ENCODE assay signal across 8 cellular contexts in genomic region chr17:32445075-32445427, GRCh38. TPM values are rescaled to one million over a fixed set of nuclear protein-coding genes. Genes with fewer than 3 reads are reported as not detected.
DNase-seq lines count a peak whose midpoint lies in the region; ATAC-seq, FAIRE-seq and TF ChIP-seq lines count a peak whose summit lies in the region.

No MANE protein-coding gene starts in this region.

- H3K27me3 ChIP-seq in MG63: peaks cover 3% of the 10 kb centered on the region; the same call in 1 of the 2 replicates
- H3K27me3 ChIP-seq in pancreas: no peaks in the 10 kb centered on the region

- peak overlapping the region; percentile 78 for H3K27ac Mint-ChIP-seq in activated T-helper 2 cell treated with anti-CD3 and anti-CD28 coated beads, Interferon-gamma antibody, Interleukin-2, Interleukin-4, amounts not matched to agents 10 μg/mL and 5 μg/mL and 100 μg/mL, durations not matched to agents 14 hours and 24 hours and 36 hours
- H3K27ac Mint-ChIP-seq in glutamatergic neuron (ENCODE audit: unreplicated experiment): peak overlapping the region; percentile 69

- intact Hi-C loops in activated T-helper 2 cell treated with anti-CD3 and anti-CD28 coated beads, Interferon-gamma antibody, Interleukin-2, Interleukin-4, amounts not matched to agents 10 μg/mL and 5 μg/mL and 100 μg/mL, durations not matched to agents 14 hours and 24 hours and 36 hours (cut with micrococcal nuclease): loop anchor here (2.0 to 10.0 kb wide), 2 partner anchors 42 to 190 kb away; partner anchors contain the start of gene CDK5R1
- intact Hi-C loops in pancreas (cut with DNase I): loop anchor here in 1 of 3 donors (5.0 kb wide), 1 partner anchor 83 kb away; no protein-coding TSS in a partner anchor

- peak overlapping the region; percentile 91 for H3K4me3 Mint-ChIP-seq in activated T-helper 2 cell treated with anti-CD3 and anti-CD28 coated beads, Interferon-gamma antibody, Interleukin-2, Interleukin-4, amounts not matched to agents 10 μg/mL and 5 μg/mL and 100 μg/mL, durations not matched to agents 14 hours and 24 hours and 36 hours (ENCODE audit: low read depth)
- peak overlapping the region; percentile 85 for H3K4me3 Mint-ChIP-seq in glutamatergic neuron (ENCODE audit: unreplicated experiment)

- no peaks in the 10 kb centered on the region; the same call in 1 of the 2 replicates for H3K9me3 ChIP-seq in MG63
- no peaks in the 10 kb centered on the region for H3K9me3 ChIP-seq in pancreas

- WGBS in pancreas, 2 donors: 0% methylated on average over 15 of the region's 15 CpGs

- peaks cover 43% of the 10 kb centered on the region for H3K4me1 Mint-ChIP-seq in activated T-helper 2 cell treated with anti-CD3 and anti-CD28 coated beads, Interferon-gamma antibody, Interleukin-2, Interleukin-4, amounts not matched to agents 10 μg/mL and 5 μg/mL and 100 μg/mL, durations not matched to agents 14 hours and 24 hours and 36 hours (ENCODE audit: low read depth)
- H3K4me1 Mint-ChIP-seq in glutamatergic neuron (ENCODE audit: low read depth, unreplicated experiment): peaks cover 12% of the 10 kb centered on the region

- H3K27me3 Mint-ChIP-seq in activated T-helper 2 cell treated with anti-CD3 and anti-CD28 coated beads, Interferon-gamma antibody, Interleukin-2, Interleukin-4, amounts not matched to agents 10 μg/mL and 5 μg/mL and 100 μg/mL, durations not matched to agents 14 hours and 24 hours and 36 hours (ENCODE audit: low read depth): peaks cover 5% of the 10 kb centered on the region
- peaks cover 7% of the 10 kb centered on the region for H3K27me3 Mint-ChIP-seq in glutamatergic neuron (ENCODE audit: unreplicated experiment)

- no peak for FAIRE-seq in pancreas (lab: Jason Lieb, UNC)

- peaks cover 6 to 19% (median 10%) of the 10 kb centered on the region in 3 donors for H3K4me1 ChIP-seq in pancreas

- H3K4me3 ChIP-seq in MG63 (peak overlapping the region; percentile 92), pancreas (peak overlapping the region; percentile 94 to 97 (median 96))

- peak; percentile 22 for ATAC-seq in GM21367 (IDR thresholded peaks at IDR 0.05; ENCODE audit: unreplicated experiment)
- peak; percentile 47 to 72 (median 56) for ATAC-seq in pancreas

- no peak for TF ChIP-seq CTCF in glutamatergic neuron (IDR thresholded peaks at IDR 0.05; ENCODE audit: partially characterized antibody, unreplicated experiment)
- TF ChIP-seq CTCF in pancreas (IDR thresholded peaks at IDR 0.05): no peak

- DNase-seq in AML-193 (lab: John Stamatoyannopoulos, UW): peak; percentile 33 to 40
- peak; percentile 71 for DNase-seq in MG63
- no peak for DNase-seq in activated T-helper 2 cell treated with anti-CD3 and anti-CD28 coated beads, Interferon-gamma antibody, Interleukin-2, Interleukin-4, amounts not matched to agents 10 μg/mL and 5 μg/mL and 100 μg/mL, durations not matched to agents 14 hours and 24 hours and 36 hours (ENCODE audit: low spot score)
- peak; percentile 27 for DNase-seq in glutamatergic neuron
- DNase-seq in pancreas: peak in 1 of 6 donors; percentile 13
- no peak for DNase-seq in NCI-H446 (lab: John Stamatoyannopoulos, UW)
- no peak for DNase-seq in pons (ENCODE audit: low spot score)

- peaks cover 45% of the 10 kb centered on the region for H3K36me3 Mint-ChIP-seq in activated T-helper 2 cell treated with anti-CD3 and anti-CD28 coated beads, Interferon-gamma antibody, Interleukin-2, Interleukin-4, amounts not matched to agents 10 μg/mL and 5 μg/mL and 100 μg/mL, durations not matched to agents 14 hours and 24 hours and 36 hours (ENCODE audit: low read depth)
- no peaks in the 10 kb centered on the region for H3K36me3 Mint-ChIP-seq in glutamatergic neuron (ENCODE audit: unreplicated experiment)

- no peaks in the 10 kb centered on the region for H3K9me3 Mint-ChIP-seq in activated T-helper 2 cell treated with anti-CD3 and anti-CD28 coated beads, Interferon-gamma antibody, Interleukin-2, Interleukin-4, amounts not matched to agents 10 μg/mL and 5 μg/mL and 100 μg/mL, durations not matched to agents 14 hours and 24 hours and 36 hours
- peaks cover 3% of the 10 kb centered on the region for H3K9me3 Mint-ChIP-seq in glutamatergic neuron (ENCODE audit: unreplicated experiment)

- H3K36me3 ChIP-seq in MG63: peaks cover 51% of the 10 kb centered on the region
- H3K36me3 ChIP-seq in pancreas: peaks cover 0 to 7% (median 0%) of the 10 kb centered on the region in 3 donors

- H3K27ac ChIP-seq in pancreas: peak overlapping the region; percentile 53 to 73 (median 68)

RNA-seq across cellular contexts. Expression of gene PSMD11, which starts 0.7 kb away (rescaled TPM):
- total RNA-seq in MG63 (2014; rRNA removed; shearing (Covaris generic); ENCODE audit: low replicate concordance): 70.7 and 110 TPM in 2 replicates
- 200 and 207 TPM in 2 replicates for total RNA-seq in activated T-helper 2 cell treated with anti-CD3 and anti-CD28 coated beads, Interferon-gamma antibody, Interleukin-2, Interleukin-4, amounts not matched to agents 10 μg/mL and 5 μg/mL and 100 μg/mL, durations not matched to agents 14 hours and 24 hours and 36 hours
- total RNA-seq in glutamatergic neuron (ENCODE audit: unreplicated experiment) (94.1 TPM), pancreas (10 to 100 TPM; 22.1 to 39.4 (median 32.7) TPM)
- 10 to 100 TPM; 23.5 to 35.6 TPM for polyA plus RNA-seq in pancreas

RNA-seq across cellular contexts. Expression of gene CDK5R1, which starts 41.7 kb away (rescaled TPM):
- total RNA-seq in MG63 (2014; rRNA removed; shearing (Covaris generic); ENCODE audit: low replicate concordance): 0.49 and 0.72 TPM in 2 replicates
- 10.8 and 12.0 TPM in 2 replicates for total RNA-seq in activated T-helper 2 cell treated with anti-CD3 and anti-CD28 coated beads, Interferon-gamma antibody, Interleukin-2, Interleukin-4, amounts not matched to agents 10 μg/mL and 5 μg/mL and 100 μg/mL, durations not matched to agents 14 hours and 24 hours and 36 hours
- 73.9 TPM for total RNA-seq in glutamatergic neuron (ENCODE audit: unreplicated experiment)
- 1 to 10 TPM in 2 of 6 donors, under 1 TPM in 4; 0.46 to 1.7 (median 0.88) TPM for total RNA-seq in pancreas
- polyA plus RNA-seq in pancreas: 1 to 10 TPM; 1.5 to 5.1 TPM

Comparison
In these comparisons a context has a peak if more than half of its experiments do, and no peak if none do; other contexts are left out.
1. DNase-seq: peak in AML-193 (2 of 2), MG63 (single experiment) and glutamatergic neuron (single experiment); none in activated T-helper 2 cell treated with anti-CD3 and anti-CD28 coated beads, Interferon-gamma antibody, Interleukin-2, Interleukin-4, amounts not matched to agents 10 μg/mL and 5 μg/mL and 100 μg/mL, durations not matched to agents 14 hours and 24 hours and 36 hours (single experiment), NCI-H446 (0 of 2) and pons (single experiment).